ENCODE assay signal across 8 cellular contexts in the genomic region with DNA sequence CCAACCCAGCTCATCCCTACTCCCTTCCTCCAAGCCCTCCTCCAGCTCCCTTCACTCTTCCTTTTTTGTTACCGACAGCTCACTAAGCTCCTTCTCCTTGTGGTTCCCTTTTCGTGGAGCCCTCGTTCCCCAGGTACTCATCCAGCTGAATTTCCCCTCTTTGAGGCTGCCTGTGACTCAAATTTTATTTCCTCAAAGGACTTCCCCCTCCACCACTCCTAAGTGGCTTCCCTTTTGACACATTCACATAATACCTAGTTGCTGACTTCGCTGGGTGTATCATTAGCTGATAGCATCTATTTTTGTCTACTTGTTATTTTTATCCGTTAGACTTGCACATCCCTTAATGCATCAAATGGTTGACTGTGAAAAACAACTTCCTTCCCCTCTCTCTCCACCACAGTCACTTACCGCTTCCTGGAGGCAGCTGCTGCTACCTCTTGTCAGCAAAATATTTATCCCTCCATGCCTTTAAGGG. TPM values are rescaled to one million over a fixed set of nuclear protein-coding genes. Genes with fewer than 3 reads are reported as not detected.
DNase-seq lines count a peak whose midpoint lies in the region; ATAC-seq and TF ChIP-seq lines count a peak whose summit lies in the region.

No MANE protein-coding gene starts in this region.

- no peaks in the 10 kb centered on the region for H3K9me3 Mint-ChIP-seq in CD4-positive, alpha-beta T cell
- no peaks in the 10 kb centered on the region for H3K9me3 Mint-ChIP-seq in activated T-cell treated with anti-CD3 and anti-CD28 coated beads, Interleukin-2, amount 50 U/mL, for 72 hours
- H3K9me3 Mint-ChIP-seq in naive B cell (no peaks in the 10 kb centered on the region), Caco-2 (ENCODE audit: unreplicated experiment) (no peaks in the 10 kb centered on the region)

- peaks cover 20% of the 10 kb centered on the region for H3K4me1 ChIP-seq in Caco-2

- H3K36me3 Mint-ChIP-seq in CD4-positive, alpha-beta T cell (ENCODE audit: low read depth), result no peaks in the 10 kb centered on the region
- H3K36me3 Mint-ChIP-seq in activated T-cell treated with anti-CD3 and anti-CD28 coated beads, Interleukin-2, amount 50 U/mL, for 72 hours (ENCODE audit: insufficient read depth in 2 of 2), result no peaks in the 10 kb centered on the region
- no peaks in the 10 kb centered on the region for H3K36me3 Mint-ChIP-seq in naive B cell
- no peaks in the 10 kb centered on the region for H3K36me3 Mint-ChIP-seq in Caco-2 (ENCODE audit: insufficient read depth, unreplicated experiment)

- no peak overlapping the region for H3K4me3 ChIP-seq in Caco-2 (ENCODE audit: low read depth, low read length)

- ATAC-seq in CD4-positive, alpha-beta T cell (ENCODE audit: poor library complexity), result peak; percentile 91
- ATAC-seq in GM21360 (IDR thresholded peaks at IDR 0.05; ENCODE audit: unreplicated experiment) (peak; percentile 50), naive B cell (ENCODE audit: low read depth in 2 of 2) (peak; percentile 81 to 84), GM19328 (IDR thresholded peaks at IDR 0.05; ENCODE audit: unreplicated experiment) (no peak)
- ATAC-seq in activated T-cell treated with anti-CD3 and anti-CD28 coated beads, Interleukin-2, amount 50 U/mL, for 72 hours (replicated peaks in 1 of 2), result peak; percentile 88 to 91

- DNase-seq in CD4-positive, alpha-beta T cell, result peak in 9 of 10 experiments; percentile 17 to 64 (median 38)
- DNase-seq in Kasumi-1 (lab: John Stamatoyannopoulos, UW), result peak; percentile 95 to 98
- peak; percentile 29 to 37 for DNase-seq in activated T-cell treated with anti-CD3 and anti-CD28 coated beads, Interleukin-2, amount 50 U/mL, for 72 hours
- peak; percentile 86 for DNase-seq in naive B cell
- no peak for DNase-seq in Caco-2
- no peak for DNase-seq in ureter (ENCODE audit: low spot score)

- peaks cover 33% of the 10 kb centered on the region for H3K4me1 Mint-ChIP-seq in CD4-positive, alpha-beta T cell (ENCODE audit: low read depth)
- H3K4me1 Mint-ChIP-seq in activated T-cell treated with anti-CD3 and anti-CD28 coated beads, Interleukin-2, amount 50 U/mL, for 72 hours (ENCODE audit: low read depth), result peaks cover 28% of the 10 kb centered on the region
- peaks cover 43 to 67% (median 56%) of the 10 kb centered on the region in 3 donors for H3K4me1 Mint-ChIP-seq in naive B cell
- H3K4me1 Mint-ChIP-seq in Caco-2 (ENCODE audit: low read depth, unreplicated experiment), result peaks cover 10% of the 10 kb centered on the region

- no peaks in the 10 kb centered on the region for H3K27me3 ChIP-seq in CD4-positive, alpha-beta T cell (ENCODE audit: control insufficient read depth, insufficient read depth, low read length)
- H3K27me3 ChIP-seq in Caco-2 (replicated peaks; ENCODE audit: control insufficient read depth, insufficient read depth, low read length), result no peaks in the 10 kb centered on the region

- H3K27ac ChIP-seq in CD4-positive, alpha-beta T cell (ENCODE audit: low read depth, low read length), result peak overlapping the region; percentile 73

- no peak for TF ChIP-seq CTCF in CD4-positive, alpha-beta T cell (IDR thresholded peaks at IDR 0.05)
- no peak for TF ChIP-seq CTCF in Caco-2 (IDR thresholded peaks at IDR 0.05; ENCODE audit: insufficient read depth in 1 of 2, low read depth in 1 of 2, low read length in 1 of 2, severe bottlenecking in 1 of 2, unreplicated experiment in 1 of 2)

- peak overlapping the region; percentile 52 for H3K4me3 Mint-ChIP-seq in CD4-positive, alpha-beta T cell
- peak overlapping the region; percentile 50 to 65 for H3K4me3 Mint-ChIP-seq in activated T-cell treated with anti-CD3 and anti-CD28 coated beads, Interleukin-2, amount 50 U/mL, for 72 hours
- H3K4me3 Mint-ChIP-seq in naive B cell (peak overlapping the region; percentile 47 to 93 (median 87)), Caco-2 (ENCODE audit: unreplicated experiment) (no peak overlapping the region)

- POLR2A ChIA-PET in CD4-positive, alpha-beta T cell (lab: Charles Lee), result interaction anchor here (0.6 to 2.0 kb wide), 19 partner anchors 8 to 338 kb away, joined by 3 to 15 read pairs (median 5); a partner anchor contains a TSS
- POLR2A ChIA-PET in Caco-2 (lab: Charles Lee), result no interaction called here

- intact Hi-C loops in CD4-positive, alpha-beta T cell (cut with DNase I, micrococcal nuclease), result loop anchor here in 1 of 2 experiments (10.0 kb wide), 2 partner anchors 218 to 318 kb away; a partner anchor contains a TSS
- intact Hi-C loops in Caco-2 (cut with micrococcal nuclease; ENCODE audit: unreplicated experiment), result no loop called here

- no peaks in the 10 kb centered on the region for H3K27me3 Mint-ChIP-seq in CD4-positive, alpha-beta T cell
- H3K27me3 Mint-ChIP-seq in activated T-cell treated with anti-CD3 and anti-CD28 coated beads, Interleukin-2, amount 50 U/mL, for 72 hours (ENCODE audit: low read depth), result peaks cover 7% of the 10 kb centered on the region
- no peaks in the 10 kb centered on the region for H3K27me3 Mint-ChIP-seq in naive B cell
- no peaks in the 10 kb centered on the region for H3K27me3 Mint-ChIP-seq in Caco-2 (ENCODE audit: insufficient read depth, unreplicated experiment)

- no TSS peak for BruUV-seq in Caco-2 (replicated peaks; lab: Mats Ljungman, UMichigan)

- no peaks in the 10 kb centered on the region for H3K9me3 ChIP-seq in CD4-positive, alpha-beta T cell (ENCODE audit: control insufficient read depth, low read length)
- H3K9me3 ChIP-seq in Caco-2, result no peaks in the 10 kb centered on the region

- H3K36me3 ChIP-seq in Caco-2 (ENCODE audit: control insufficient read depth, insufficient read depth, low read length), result no peaks in the 10 kb centered on the region

- CTCF ChIA-PET in CD4-positive, alpha-beta T cell (lab: Charles Lee), result interaction anchor here (0.9 to 3.0 kb wide), 5 partner anchors 10 to 321 kb away, joined by 3 to 12 read pairs (median 5); no protein-coding TSS in a partner anchor
- CTCF ChIA-PET in Caco-2 (lab: Charles Lee), result no interaction called here

- peak overlapping the region; percentile 75 for H3K27ac Mint-ChIP-seq in CD4-positive, alpha-beta T cell
- H3K27ac Mint-ChIP-seq in activated T-cell treated with anti-CD3 and anti-CD28 coated beads, Interleukin-2, amount 50 U/mL, for 72 hours, result peak overlapping the region; percentile 13
- peak overlapping the region; percentile 42 to 98 (median 85) for H3K27ac Mint-ChIP-seq in naive B cell
- no peak overlapping the region for H3K27ac Mint-ChIP-seq in Caco-2 (ENCODE audit: unreplicated experiment)

RNA-seq across cellular contexts. Expression of a gene that starts 14.5 kb away (rescaled TPM):
- under 1 TPM in 1 of 2 experiments, not detected in 1; 0.41 TPM for total RNA-seq in CD4-positive, alpha-beta T cell
- not detected for total RNA-seq in activated T-cell treated with anti-CD3 and anti-CD28 coated beads, Interleukin-2, amount 50 U/mL, for 72 hours
- not detected for polyA plus RNA-seq in naive B cell (ENCODE audit: low read depth in 6 of 6)
- total RNA-seq in Caco-2 (2022), result not detected in 2 replicates
- 0.36 TPM for total RNA-seq in ureter

RNA-seq across cellular contexts. Expression of a gene that starts 27.7 kb away (rescaled TPM):
- total RNA-seq in CD4-positive, alpha-beta T cell, result not detected
- not detected for total RNA-seq in activated T-cell treated with anti-CD3 and anti-CD28 coated beads, Interleukin-2, amount 50 U/mL, for 72 hours
- not detected for polyA plus RNA-seq in naive B cell (ENCODE audit: low read depth in 6 of 6)
- total RNA-seq in Caco-2 (2022), result not detected in 2 replicates
- not detected for total RNA-seq in ureter

RNA-seq across cellular contexts. Expression of a gene that starts 50.9 kb away (rescaled TPM):
- not detected for total RNA-seq in CD4-positive, alpha-beta T cell
- 1 to 10 TPM; 3.7 to 7.5 TPM for total RNA-seq in activated T-cell treated with anti-CD3 and anti-CD28 coated beads, Interleukin-2, amount 50 U/mL, for 72 hours
- 1 to 10 TPM in 2 of 6 donors, not detected in 4; 2.6 to 3.1 TPM for polyA plus RNA-seq in naive B cell (ENCODE audit: low read depth in 6 of 6)
- total RNA-seq in Caco-2 (2022), result 341 and 354 TPM in 2 replicates
- total RNA-seq in ureter, result 131 TPM

Comparison
In these comparisons a context has a peak if more than half of its experiments do, and no peak if none do; other contexts are left out.
1. DNase-seq: peak in CD4-positive, alpha-beta T cell (9 of 10), Kasumi-1 (2 of 2), activated T-cell treated with anti-CD3 and anti-CD28 coated beads, Interleukin-2, amount 50 U/mL, for 72 hours (2 of 2) and naive B cell (single experiment); none in Caco-2 (0 of 2) and ureter (single experiment).
2. RNA of a gene that starts 50.9 kb away (total RNA-seq): 341 to 354 TPM in Caco-2 and 131 TPM in ureter (single experiment); 3.7 to 7.5 TPM in activated T-cell treated with anti-CD3 and anti-CD28 coated beads, Interleukin-2, amount 50 U/mL, for 72 hours and not detected in CD4-positive, alpha-beta T cell; every median in the first group is over 10 times any median in the second.